8 cellular contexts compared by ENCODE assay signal in genomic region chr14:21039585-21040369, GRCh38. TPM values are rescaled to one million over a fixed set of nuclear protein-coding genes. Genes with fewer than 3 reads are reported as not detected.
DNase-seq lines count a peak whose midpoint lies in the region; TF ChIP-seq lines count a peak whose summit lies in the region.

No MANE protein-coding gene starts in this region.

- H3K9me3 ChIP-seq in Peyer's patch (no peaks in the 10 kb centered on the region), suprapubic skin (no peaks in the 10 kb centered on the region)

- H3K4me1 ChIP-seq in Peyer's patch, result peaks cover 0 to 32% (median 3%) of the 10 kb centered on the region in 4 donors
- H3K4me1 ChIP-seq in suprapubic skin, result peaks cover 60% of the 10 kb centered on the region

- no peak overlapping the region for H3K4me3 ChIP-seq in HL-60 (replicated peaks; ENCODE audit: insufficient read depth, low read length)
- H3K4me3 ChIP-seq in Peyer's patch, result no peak overlapping the region
- peak overlapping the region; percentile 57 for H3K4me3 ChIP-seq in coronary artery
- H3K4me3 ChIP-seq in suprapubic skin, result no peak overlapping the region

- WGBS in suprapubic skin, result 43% methylated on average over 8 of the region's 8 CpGs

- DNase-seq in DMS79 (lab: John Stamatoyannopoulos, UW) (peak; percentile 9), HL-60 (ENCODE audit: low read depth in 1 of 2, low spot score in 1 of 2) (peak in 1 of 2 experiments; percentile 53), Peyer's patch (peak in 2 of 3 donors; percentile 24 to 57), coronary artery (ENCODE audit: low spot score) (no peak), left kidney (ENCODE audit: low read depth, low spot score) (peak; percentile 91), suprapubic skin (ENCODE audit: low spot score in 2 of 2) (no peak), NCI-H1930 (lab: John Stamatoyannopoulos, UW) (no peak)
- DNase-seq in stimulated activated CD4-positive, alpha-beta T cell treated with anti-CD3 and anti-CD28 coated beads, Interleukin-4, amount 100 ng/mL, for 1 hour, result no peak

- H3K27me3 ChIP-seq in HL-60 (ENCODE audit: insufficient read depth, poor library complexity, severe bottlenecking) (no peaks in the 10 kb centered on the region), Peyer's patch (no peaks in the 10 kb centered on the region), suprapubic skin (no peaks in the 10 kb centered on the region)

- H3K36me3 ChIP-seq in Peyer's patch (no peaks in the 10 kb centered on the region), suprapubic skin (no peaks in the 10 kb centered on the region)

- H3K27ac ChIP-seq in HL-60 (replicated peaks) (no peak overlapping the region), Peyer's patch (peak overlapping the region; percentile 29 to 74 (median 49)), coronary artery (peak overlapping the region; percentile 73 to 89), suprapubic skin (peak overlapping the region; percentile 73)

- peak; percentile 68 for TF ChIP-seq CTCF in HL-60 (IDR thresholded peaks at IDR 0.05; ENCODE audit: insufficient read depth, low read length)
- TF ChIP-seq CTCF in Peyer's patch (IDR thresholded peaks at IDR 0.05), result peak; percentile 10 to 77 (median 60)
- peak; percentile 56 for TF ChIP-seq CTCF in coronary artery (IDR thresholded peaks at IDR 0.05)
- peak; percentile 46 to 52 for TF ChIP-seq CTCF in suprapubic skin (IDR thresholded peaks at IDR 0.05)

- TF ChIP-seq POLR2A in Peyer's patch (IDR thresholded peaks at IDR 0.05) (no peak), suprapubic skin (IDR thresholded peaks at IDR 0.05) (no peak)

- TF ChIP-seq EP300 in suprapubic skin (IDR thresholded peaks at IDR 0.05), result no peak

RNA-seq across cellular contexts. Expression of gene RNASE7, which starts 2.4 kb away (rescaled TPM):
- total RNA-seq in Peyer's patch (not detected), suprapubic skin (10 to 100 TPM; 10.3 to 46.9 (median 35.4) TPM)

RNA-seq across cellular contexts. Expression of gene RNASE13, which starts 5.2 kb away (rescaled TPM):
- total RNA-seq in Peyer's patch (not detected), suprapubic skin (under 1 TPM in 1 of 4 donors, not detected in 3; 0.29 TPM)

RNA-seq across cellular contexts. Expression of gene TPPP2, which starts 9.8 kb away (rescaled TPM):
- total RNA-seq in Peyer's patch, result not detected
- total RNA-seq in suprapubic skin, result not detected

RNA-seq across cellular contexts. Expression of gene NDRG2, which starts 14.9 kb away (rescaled TPM):
- total RNA-seq in Peyer's patch (100 to 1,000 TPM in 3 of 4 donors, 10 to 100 TPM in 1; 85.6 to 137 (median 127) TPM), suprapubic skin (100 to 1,000 TPM; 269 to 433 (median 295) TPM)

RNA-seq across cellular contexts. Expression of gene RNASE8, which starts 17.8 kb away (rescaled TPM):
- total RNA-seq in Peyer's patch (not detected), suprapubic skin (not detected)

Comparison
In these comparisons a context has a peak if more than half of its experiments do, and no peak if none do; other contexts are left out.
1. DNase-seq: peak in DMS79 (single experiment), Peyer's patch (2 of 3) and left kidney (single experiment); none in coronary artery (single experiment), suprapubic skin (0 of 2), stimulated activated CD4-positive, alpha-beta T cell treated with anti-CD3 and anti-CD28 coated beads, Interleukin-4, amount 100 ng/mL, for 1 hour (single experiment) and NCI-H1930 (0 of 2).
2. RNA of gene RNASE7, which starts 2.4 kb away (total RNA-seq): 10.3 to 46.9 TPM in suprapubic skin; not detected in Peyer's patch; every median in the first group is over 10 times any median in the second.
3. Peak in every context shown above with its lines, with median percentiles within 50 percentile points of each other: CTCF ChIP-seq.